In genomic region chr6:30481965-30482644, GRCh38 we compare ENCODE assay signal across 8 cellular contexts. TPM values are rescaled to one million over a fixed set of nuclear protein-coding genes. Genes with fewer than 3 reads are reported as not detected.
DNase-seq lines count a peak whose midpoint lies in the region; ATAC-seq and TF ChIP-seq lines count a peak whose summit lies in the region.
"Not testable (repeated sequence)": the region's sequence is repeated elsewhere in the genome, so short reads cannot be mapped to it uniquely, and the experiment has no call there.

No MANE protein-coding gene starts in this region.

- H3K9me3 ChIP-seq in body of pancreas, upper lobe of right lung: not testable (repeated sequence)

- not testable (repeated sequence) for TF ChIP-seq POLR2A in body of pancreas (IDR thresholded peaks at IDR 0.05)

- H3K27me3 ChIP-seq in body of pancreas (peaks cover 0 to 16% of the 10 kb centered on the region in 2 donors), upper lobe of right lung (peaks cover 47% of the 10 kb centered on the region)

- not testable (repeated sequence) for H3K4me1 ChIP-seq in body of pancreas, upper lobe of right lung

- H3K36me3 ChIP-seq in body of pancreas (replicated peaks in 1 of 2; ENCODE audit: insufficient read depth in 1 of 2, low read depth in 2 of 2); upper lobe of right lung: not testable (repeated sequence)

- TF ChIP-seq CTCF in GM12874 (IDR thresholded peaks at IDR 0.05; ENCODE audit: insufficient read depth, low read depth, low read length) (peak; percentile 94), body of pancreas (IDR thresholded peaks at IDR 0.05) (peak; percentile 68 to 85 (median 75)), upper lobe of right lung (IDR thresholded peaks at IDR 0.05) (peak; percentile 75)

- not testable (repeated sequence) for H3K27ac ChIP-seq in body of pancreas, upper lobe of right lung

- peak; percentile 87 for ATAC-seq in body of pancreas
- peak; percentile 96 for ATAC-seq in upper lobe of right lung

- WGBS in body of pancreas, 2 donors = 1% methylated on average over 10 to 19 of the region's 19 CpGs

- intact Hi-C loops in body of pancreas (cut with DNase I) = not testable (repeated sequence)
- intact Hi-C loops in upper lobe of right lung (cut with DNase I) = loop anchor here (5.0 kb wide), 2 partner anchors 60 to 120 kb away; no protein-coding TSS in a partner anchor

- DNase-seq in HT1080 (ENCODE audit: low read depth) (peak; percentile 65), NCI-H82 treated with DMSO at 0.1 percent for 48 hours (lab: John Stamatoyannopoulos, UW; ENCODE audit: unreplicated experiment) (peak; percentile 51), body of pancreas (peak; percentile 73 to 82 (median 76)), hippocampal formation (lab: John Stamatoyannopoulos, UW) (peak; percentile 9 to 26), renal cortical epithelial cell (ENCODE audit: low read depth) (peak; percentile 32), upper lobe of right lung (peak; percentile 88)
- DNase-seq in activated CD4-positive, CD25-positive, alpha-beta regulatory T cell treated with anti-CD3 and anti-CD28 coated beads, Interleukin-2, amount 50 U/mL, for 72 hours = peak; percentile 82

- not testable (repeated sequence) for H3K4me3 ChIP-seq in body of pancreas, upper lobe of right lung

RNA-seq across cellular contexts. Expression of gene HLA-E, which starts 7.2 kb away (rescaled TPM):
- 51.5 and 51.9 TPM in 2 replicates for total RNA-seq in HT1080 (2014; rRNA removed; shearing (Covaris generic))
- polyA plus RNA-seq in HT1080 (2015; cell fraction: cytosol; rRNA removed) = 47.0 and 48.4 TPM in 2 replicates
- 68.8 and 79.0 TPM in 2 replicates for polyA plus RNA-seq in HT1080 (2015; cell fraction: nucleus; rRNA removed)
- total RNA-seq in body of pancreas = 100 to 1,000 TPM; 133 to 216 TPM
- total RNA-seq in renal cortical epithelial cell = 170 and 213 TPM in 2 replicates
- total RNA-seq in upper lobe of right lung = 1,028 TPM

Comparison
In these comparisons a context has a peak if more than half of its experiments do, and no peak if none do; other contexts are left out.
1. DNase-seq: peak in every context shown above with its lines; median percentile 88 in upper lobe of right lung; 82 in activated CD4-positive, CD25-positive, alpha-beta regulatory T cell treated with anti-CD3 and anti-CD28 coated beads, Interleukin-2, amount 50 U/mL, for 72 hours; 76 in body of pancreas; 65 in HT1080; 51 in NCI-H82 treated with DMSO at 0.1 percent for 48 hours; 32 in renal cortical epithelial cell; 18 in hippocampal formation.